Comparison of ENCODE assay signal across 8 cellular contexts in the genomic region with DNA sequence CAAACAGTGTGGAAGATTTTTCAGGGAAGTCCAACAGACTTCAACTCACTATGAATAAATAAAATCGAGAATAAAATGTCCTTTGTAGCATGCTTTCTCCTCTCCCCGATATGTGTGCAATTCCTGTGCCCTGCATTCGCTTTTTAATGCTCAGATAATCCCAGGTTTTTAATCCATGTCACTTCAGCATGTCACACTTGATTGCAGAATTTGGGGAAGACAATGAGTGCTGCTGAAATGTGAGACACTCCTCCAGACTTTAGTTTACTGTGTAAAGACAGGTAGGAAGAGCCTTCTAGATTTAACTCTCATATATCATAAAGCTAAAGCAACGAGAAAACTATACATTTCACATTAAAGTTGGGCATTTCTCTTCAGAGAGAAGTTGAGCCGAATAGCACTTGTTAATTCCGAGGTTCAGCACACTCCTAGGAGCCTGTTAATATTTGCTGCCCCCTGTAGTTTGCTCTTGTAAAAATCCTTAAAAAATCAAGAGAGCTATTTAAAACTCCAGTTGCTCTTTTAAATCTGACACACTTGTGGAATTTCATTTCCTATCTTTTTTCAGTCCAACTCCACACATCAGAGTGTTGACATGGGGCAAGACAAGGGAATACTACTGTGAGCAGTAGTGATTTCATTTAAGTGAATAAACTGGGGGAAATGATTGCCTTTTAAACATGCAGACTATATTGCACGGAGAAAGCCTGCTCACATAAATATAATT.
DNase-seq lines count a peak whose midpoint lies in the region; ATAC-seq and TF ChIP-seq lines count a peak whose summit lies in the region.

No MANE protein-coding gene starts in this region.

- no peak for TF ChIP-seq POLR2A in NB4 (IDR thresholded peaks at IDR 0.05; ENCODE audit: extremely low read depth, insufficient read length)
- TF ChIP-seq POLR2A in heart left ventricle (IDR thresholded peaks at IDR 0.05), result no peak

- H3K4me3 ChIP-seq in NB4 (ENCODE audit: low read depth, low read length) (no peak overlapping the region), SU-DHL-6 (ENCODE audit: insufficient read depth, low read length, poor library complexity, severe bottlenecking) (no peak overlapping the region), heart left ventricle (peak overlapping the region in 4 of 12 donors; percentile 4 to 38 (median 16))

- WGBS in heart left ventricle, 4 donors, result 14 to 22% (median 19%) methylated on average over 7 of the region's 7 CpGs

- no peak overlapping the region for H3K4me2 ChIP-seq in SU-DHL-6 (ENCODE audit: low read depth, low read length, poor library complexity, severe bottlenecking)

- no peaks in the 10 kb centered on the region for H3F3A ChIP-seq in SU-DHL-6 (ENCODE audit: insufficient read depth)

- H3K79me2 ChIP-seq in SU-DHL-6 (ENCODE audit: insufficient read depth, low read length), result no peaks in the 10 kb centered on the region

- no peaks in the 10 kb centered on the region for H3K9me2 ChIP-seq in SU-DHL-6 (replicated peaks; ENCODE audit: insufficient read depth, low read length)

- H2AFZ ChIP-seq in SU-DHL-6 (ENCODE audit: low read depth, low read length, severe bottlenecking), result no peak overlapping the region

- H3K9ac ChIP-seq in SU-DHL-6 (ENCODE audit: low read length), result no peak overlapping the region

- peak; percentile 37 to 86 (median 72) for ATAC-seq in heart left ventricle
- ATAC-seq in HG03095 (IDR thresholded peaks at IDR 0.05; ENCODE audit: unreplicated experiment), result no peak
- ATAC-seq in HG03565 (IDR thresholded peaks at IDR 0.05; ENCODE audit: unreplicated experiment), result no peak

- DNase-seq in Daoy (ENCODE audit: low read depth), result peak; percentile 24
- DNase-seq in NB4 (ENCODE audit: low read depth), result peak; percentile 66
- no peak for DNase-seq in heart left ventricle
- DNase-seq in smooth muscle cell of the brain vasculature (ENCODE audit: low read depth, low spot score), result peak; percentile 20
- no peak for DNase-seq in NK-92 (lab: John Stamatoyannopoulos, UW; ENCODE audit: unreplicated experiment)

- H3K9me3 ChIP-seq in SU-DHL-6 (ENCODE audit: insufficient read depth, low read length) (no peaks in the 10 kb centered on the region), heart left ventricle (no peaks in the 10 kb centered on the region)

- H3K27ac ChIP-seq in SU-DHL-6 (ENCODE audit: low read depth, low read length), result no peak overlapping the region
- H3K27ac ChIP-seq in heart left ventricle, result no peak overlapping the region

- intact Hi-C loops in heart left ventricle (cut with DNase I), result loop anchor here in 7 of 10 donors (1.0 to 10.0 kb wide), 8 partner anchors 107 to 1051 kb away; no protein-coding TSS in a partner anchor

- no peaks in the 10 kb centered on the region for H4K20me1 ChIP-seq in SU-DHL-6 (ENCODE audit: low read depth, low read length)

- H3K27me3 ChIP-seq in SU-DHL-6 (ENCODE audit: low read length), result no peaks in the 10 kb centered on the region
- no peaks in the 10 kb centered on the region for H3K27me3 ChIP-seq in heart left ventricle

- TF ChIP-seq CTCF in NB4 (IDR thresholded peaks at IDR 0.05; ENCODE audit: low read depth, low read length) (peak; percentile 69), SU-DHL-6 (IDR thresholded peaks at IDR 0.05; ENCODE audit: insufficient read depth, low read length, poor library complexity, severe bottlenecking) (peak; percentile 28), heart left ventricle (IDR thresholded peaks at IDR 0.05) (peak; percentile 37 to 72 (median 60))

- H3K36me3 ChIP-seq in SU-DHL-6 (ENCODE audit: low read length), result no peaks in the 10 kb centered on the region
- no peaks in the 10 kb centered on the region for H3K36me3 ChIP-seq in heart left ventricle

- peaks cover 0 to 10% (median 0%) of the 10 kb centered on the region in 12 donors for H3K4me1 ChIP-seq in heart left ventricle

Comparison
In these comparisons a context has a peak if more than half of its experiments do, and no peak if none do; other contexts are left out.
1. DNase-seq: peak in Daoy (single experiment), NB4 (single experiment) and smooth muscle cell of the brain vasculature (single experiment); none in heart left ventricle (0 of 5) and NK-92 (single experiment).
2. ATAC-seq: peak in heart left ventricle (4 of 4); none in HG03095 (single experiment) and HG03565 (single experiment).
3. Peak in every context shown above with its lines, with median percentiles within 50 percentile points of each other: CTCF ChIP-seq.